1 cellular context compared by ENCODE assay signal in genomic region chr15:92200891-92201290, GRCh38.
TF ChIP-seq lines count a peak whose summit lies in the region.

No MANE protein-coding gene starts in this region.

TF ChIP-seq in H1, 55 proteins besides CTCF, POLR2A, EP300 and RAD21:
- no peak for TF ChIP-seq BACH1 (IDR thresholded peaks at IDR 0.05; ENCODE audit: low read length)
- TF ChIP-seq SP2 (IDR thresholded peaks at IDR 0.05; ENCODE audit: low read length) = no peak
- TF ChIP-seq CTBP2 (IDR thresholded peaks at IDR 0.05; ENCODE audit: borderline replicate concordance, insufficient read depth, insufficient read length, low read length) = no peak
- TF ChIP-seq SAP30 (IDR thresholded peaks at IDR 0.05; ENCODE audit: insufficient read depth, insufficient replicate concordance, low read length) = no peak
- no peak for TF ChIP-seq E2F6 (IDR thresholded peaks at IDR 0.05)
- no peak for TF ChIP-seq CHD2 (IDR thresholded peaks at IDR 0.05; ENCODE audit: low read length)
- no peak for TF ChIP-seq ATF2 (IDR thresholded peaks at IDR 0.05; ENCODE audit: low read length)
- no peak for TF ChIP-seq RFX5 (IDR thresholded peaks at IDR 0.05; ENCODE audit: borderline replicate concordance, low read depth, low read length)
- no peak for TF ChIP-seq BRCA1 (IDR thresholded peaks at IDR 0.05; ENCODE audit: low read depth, low read length)
- no peak for TF ChIP-seq TAF7 (optimal IDR thresholded peaks at IDR 0.05; ENCODE audit: borderline replicate concordance, low read depth, low read length)
- no peak for TF ChIP-seq FOSL1 (IDR thresholded peaks at IDR 0.05; ENCODE audit: insufficient read depth, low read depth, low read length)
- no peak for TF ChIP-seq CREB1 (IDR thresholded peaks at IDR 0.05)
- no peak for TF ChIP-seq HDAC2 (IDR thresholded peaks at IDR 0.05; ENCODE audit: borderline replicate concordance in 1 of 2, low read depth in 2 of 2, low read length in 2 of 2)
- no peak for TF ChIP-seq GABPA (IDR thresholded peaks at IDR 0.05; ENCODE audit: borderline replicate concordance, insufficient read depth, low read length)
- TF ChIP-seq CBX5 (IDR thresholded peaks at IDR 0.05; ENCODE audit: low read depth, low read length) = no peak
- no peak for TF ChIP-seq POU5F1 (IDR thresholded peaks at IDR 0.05; ENCODE audit: low read depth, low read length)
- TF ChIP-seq KDM1A (IDR thresholded peaks at IDR 0.05; ENCODE audit: borderline replicate concordance, low read length) = no peak
- TF ChIP-seq EZH2 (IDR thresholded peaks at IDR 0.05; ENCODE audit: low read depth, low read length, severe bottlenecking) = no peak
